Comparison of ENCODE assay signal across 10 cellular contexts in the genomic region with DNA sequence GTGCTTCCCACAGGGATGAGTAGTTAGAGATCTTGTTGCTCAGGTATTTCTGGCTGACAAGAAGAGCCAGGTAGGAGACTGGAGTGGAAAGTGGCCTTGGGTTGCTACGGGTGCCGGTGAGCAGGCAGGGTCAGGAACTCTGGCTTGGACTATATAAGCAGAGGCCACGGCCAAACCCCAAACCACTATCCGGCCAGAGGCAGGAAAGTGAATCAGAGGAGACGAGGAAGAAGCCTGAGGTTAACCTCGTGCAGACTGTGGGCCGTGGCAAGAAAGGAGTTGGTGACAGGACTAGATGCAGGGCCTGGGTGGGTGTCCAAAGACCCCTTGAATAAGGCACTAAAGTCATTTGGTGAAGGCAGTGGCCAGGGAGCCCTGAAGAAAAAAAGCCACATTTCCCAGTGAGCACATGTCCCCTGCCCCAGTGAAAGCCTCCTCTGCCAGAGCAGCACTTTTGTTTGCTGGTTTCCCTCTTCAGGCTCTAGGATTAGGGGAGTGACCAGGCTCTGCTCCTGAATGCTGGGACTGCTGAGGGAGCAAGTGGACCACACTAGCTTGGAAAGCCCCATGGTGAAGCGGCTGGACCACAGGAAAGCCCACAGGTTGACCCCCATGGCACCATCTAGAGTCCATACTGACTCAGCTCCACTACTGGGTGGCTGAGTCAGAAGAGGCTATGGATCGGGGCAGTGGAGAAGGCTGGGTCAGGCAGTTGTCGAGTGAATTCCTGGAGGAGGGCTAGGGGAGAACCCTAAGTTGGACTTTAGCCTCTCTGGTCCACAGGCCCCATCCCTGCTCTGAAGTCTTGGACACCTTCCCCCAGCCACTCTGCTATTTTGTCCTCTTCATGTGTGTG. TPM values are rescaled to one million over a fixed set of nuclear protein-coding genes. Genes with fewer than 3 reads are reported as not detected.
A peak's percentile ranks its signal among the peaks of the same experiment; 100 is the strongest.
DNase-seq lines count a peak whose midpoint lies in the region; ATAC-seq and TF ChIP-seq lines count a peak whose summit lies in the region.
"Had no signal": no experiment of that assay in that cellular context is flagged by ENCODE, and none has a peak within 500 bp of the region (broad histone marks: within the 10 kb centered on the region; RNA-seq: fewer than 3 reads in every experiment).

No MANE protein-coding gene starts in this region.

- intact Hi-C loops in CD14-positive monocyte (cut with micrococcal nuclease), result no loop called here

- H3K9me3 Mint-ChIP-seq in CD14-positive monocyte (peaks cover 14 to 31% (median 22%) of the 10 kb centered on the region in 7 donors), neural crest cell (peaks cover 4% of the 10 kb centered on the region)
- H3K9me3 Mint-ChIP-seq in central memory CD8-positive, alpha-beta T cell, result peaks cover 21% of the 10 kb centered on the region

- H3K36me3 Mint-ChIP-seq in CD14-positive monocyte (peaks cover 0 to 4% of the 10 kb centered on the region in 2 donors), neural crest cell (ENCODE audit: low read depth) (peaks cover 7% of the 10 kb centered on the region)
- H3K36me3 Mint-ChIP-seq in central memory CD8-positive, alpha-beta T cell (ENCODE audit: insufficient read depth), result peaks cover 3% of the 10 kb centered on the region

- TF ChIP-seq CTCF in CD14-positive monocyte (IDR thresholded peaks at IDR 0.05), result no peak
- TF ChIP-seq CTCF in NB4 (IDR thresholded peaks at IDR 0.05; ENCODE audit: low read depth, low read length), result no peak
- TF ChIP-seq CTCF in neural crest cell (conservative IDR thresholded peaks at IDR 0.05), result no peak

- H3K27ac Mint-ChIP-seq in CD14-positive monocyte, result peak overlapping the region in 5 of 7 donors; percentile 14 to 57 (median 41)
- peak overlapping the region; percentile 56 for H3K27ac Mint-ChIP-seq in central memory CD8-positive, alpha-beta T cell (ENCODE audit: low read depth)
- H3K27ac Mint-ChIP-seq in neural crest cell (ENCODE audit: unreplicated experiment), result no peak overlapping the region

- H3K4me3 Mint-ChIP-seq in CD14-positive monocyte, result peak overlapping the region in 1 of 2 donors; percentile 39
- H3K4me3 Mint-ChIP-seq in central memory CD8-positive, alpha-beta T cell, result no peak overlapping the region
- peak overlapping the region; percentile 44 for H3K4me3 Mint-ChIP-seq in neural crest cell
- H3K4me3 Mint-ChIP-seq: activated T-cell treated with anti-CD3 and anti-CD28 coated beads, Interleukin-2, amount 50 U/mL, for 4 hours had no signal

- ATAC-seq in central memory CD8-positive, alpha-beta T cell (replicated peaks; ENCODE audit: extremely low read depth, poor library complexity, severe bottlenecking), result no peak
- ATAC-seq in HG02798 (IDR thresholded peaks at IDR 0.05; ENCODE audit: poor library complexity, unreplicated experiment), result no peak
- ATAC-seq in GM21381 (IDR thresholded peaks at IDR 0.05; ENCODE audit: unreplicated experiment), result no peak
- no peak for ATAC-seq in HG03469 (IDR thresholded peaks at IDR 0.05; ENCODE audit: unreplicated experiment)
- ATAC-seq: activated T-cell treated with anti-CD3 and anti-CD28 coated beads, Interleukin-2, amount 50 U/mL, for 4 hours had no signal

- H3K4me1 Mint-ChIP-seq in CD14-positive monocyte, result peaks cover 15% of the 10 kb centered on the region
- H3K4me1 Mint-ChIP-seq in central memory CD8-positive, alpha-beta T cell, result no peaks in the 10 kb centered on the region
- peaks cover 15% of the 10 kb centered on the region for H3K4me1 Mint-ChIP-seq in neural crest cell

- H3K4me3 ChIP-seq in NB4 (ENCODE audit: low read depth, low read length), result no peak overlapping the region

- no peak for TF ChIP-seq POLR2A in NB4 (IDR thresholded peaks at IDR 0.05; ENCODE audit: extremely low read depth, insufficient read length)

- peak; percentile 78 for DNase-seq in CD14-positive monocyte (ENCODE audit: low spot score)
- DNase-seq in NB4 (ENCODE audit: low read depth), result peak; percentile 63
- DNase-seq in central memory CD8-positive, alpha-beta T cell (ENCODE audit: low spot score in 2 of 2), result no peak
- DNase-seq in neural crest cell (ENCODE audit: low read depth, low spot score), result no peak
- no peak for DNase-seq in activated CD4-positive, CD25-positive, alpha-beta regulatory T cell treated with anti-CD3 and anti-CD28 coated beads, Interleukin-2, amount 50 U/mL, for 72 hours
- DNase-seq: activated T-cell treated with anti-CD3 and anti-CD28 coated beads, Interleukin-2, amount 50 U/mL, for 4 hours; stimulated activated CD4-positive, alpha-beta T cell treated with anti-CD3 and anti-CD28 coated beads, Interleukin-4, amount 100 ng/mL, for 1 hour had no signal

- H3K27me3 Mint-ChIP-seq in CD14-positive monocyte (ENCODE audit: low read depth in 3 of 3), result peaks cover 2 to 9% (median 7%) of the 10 kb centered on the region in 3 donors
- H3K27me3 Mint-ChIP-seq in central memory CD8-positive, alpha-beta T cell, result peaks cover 10% of the 10 kb centered on the region
- no peaks in the 10 kb centered on the region for H3K27me3 Mint-ChIP-seq in neural crest cell (ENCODE audit: low read depth)

RNA-seq across cellular contexts. Expression of a gene that starts 23.4 kb away (rescaled TPM):
- under 1 TPM; 0.11 to 0.38 TPM for polyA plus RNA-seq in CD14-positive monocyte
- total RNA-seq in neural crest cell, result 16.0 and 17.9 TPM in 2 replicates

RNA-seq across cellular contexts. Expression of a gene that starts 50.5 kb away (rescaled TPM):
- polyA plus RNA-seq in CD14-positive monocyte, result 10 to 100 TPM; 48.8 to 63.9 TPM
- 90.1 and 94.0 TPM in 2 replicates for total RNA-seq in neural crest cell

Comparison
In these comparisons a context has a peak if more than half of its experiments do, and no peak if none do; other contexts are left out.
1. DNase-seq: peak in CD14-positive monocyte (single experiment) and NB4 (single experiment); none in central memory CD8-positive, alpha-beta T cell (0 of 2), neural crest cell (single experiment) and activated CD4-positive, CD25-positive, alpha-beta regulatory T cell treated with anti-CD3 and anti-CD28 coated beads, Interleukin-2, amount 50 U/mL, for 72 hours (single experiment).